8 cellular contexts compared by ENCODE assay signal in the genomic region with DNA sequence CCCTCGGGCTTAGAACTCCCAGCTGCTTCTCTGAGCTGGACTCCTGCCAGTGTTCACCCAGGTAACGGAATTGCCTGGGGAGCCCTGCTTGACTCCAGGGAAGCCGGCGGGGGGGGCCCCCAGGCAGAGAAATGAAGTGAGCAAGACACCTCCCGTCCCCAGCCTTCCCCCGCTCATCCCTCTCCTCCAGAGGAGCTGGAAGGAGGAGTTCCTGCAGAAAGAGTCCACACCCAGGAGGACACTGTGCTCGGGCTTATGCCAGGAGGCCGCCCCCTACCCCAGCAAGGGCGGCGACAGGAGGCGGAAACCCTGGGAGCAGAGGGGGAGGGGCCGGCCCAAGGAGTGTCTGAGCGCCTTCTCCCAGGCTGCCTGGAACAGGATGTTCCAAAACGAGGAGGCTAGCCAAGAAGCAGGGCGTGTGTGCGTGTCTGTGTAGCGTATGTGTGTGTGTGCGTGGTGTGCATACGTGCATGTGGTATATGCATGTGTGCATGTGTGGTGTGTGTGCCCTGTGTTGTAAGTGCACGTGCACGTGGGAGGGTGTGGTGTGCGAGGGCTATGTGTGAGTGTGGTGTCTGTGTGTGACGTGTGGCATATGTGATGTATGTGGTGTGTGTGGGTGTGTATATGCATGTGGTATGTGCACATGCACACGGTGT.
DNase-seq lines count a peak whose midpoint lies in the region; ATAC-seq and TF ChIP-seq lines count a peak whose summit lies in the region.

No MANE protein-coding gene starts in this region.

- no peaks in the 10 kb centered on the region for H3F3A ChIP-seq in MM.1S (ENCODE audit: insufficient read depth, low read length)

- intact Hi-C loops in CD4-positive, alpha-beta T cell (cut with DNase I, micrococcal nuclease): no loop called here

- POLR2A ChIA-PET in CD4-positive, alpha-beta T cell (lab: Charles Lee): no interaction called here
- POLR2A ChIA-PET in HEK293T (lab: Yijun Ruan, JAX): no interaction called here

- H3K27me3 ChIP-seq in CD4-positive, alpha-beta T cell (ENCODE audit: control insufficient read depth, insufficient read depth, low read length): no peaks in the 10 kb centered on the region
- H3K27me3 ChIP-seq in MM.1S (replicated peaks; ENCODE audit: insufficient read depth, low read length): no peaks in the 10 kb centered on the region

- H3K9me2 ChIP-seq in MM.1S (replicated peaks; ENCODE audit: insufficient read depth, low read length): no peaks in the 10 kb centered on the region

- no peaks in the 10 kb centered on the region for H3K4me1 Mint-ChIP-seq in CD4-positive, alpha-beta T cell (ENCODE audit: low read depth)

- H3K9ac ChIP-seq in MM.1S (ENCODE audit: low read length): no peak overlapping the region

- no peak overlapping the region for H3K4me3 ChIP-seq in epithelial cell of esophagus (ENCODE audit: low read length)
- no peak overlapping the region for H3K4me3 ChIP-seq in MM.1S (ENCODE audit: low read length)

- no peaks in the 10 kb centered on the region for H3K79me2 ChIP-seq in MM.1S (ENCODE audit: low read length)

- H4K20me1 ChIP-seq in MM.1S (ENCODE audit: insufficient read depth, low read length): no peaks in the 10 kb centered on the region

- no peak overlapping the region for H3K27ac Mint-ChIP-seq in CD4-positive, alpha-beta T cell

- H3K9me3 ChIP-seq in CD4-positive, alpha-beta T cell (ENCODE audit: control insufficient read depth, low read length): no peaks in the 10 kb centered on the region
- no peaks in the 10 kb centered on the region for H3K9me3 ChIP-seq in MM.1S (replicated peaks; ENCODE audit: insufficient read depth, low read length)

- no peak for DNase-seq in CD4-positive, alpha-beta T cell
- DNase-seq in NCI-H2171 (lab: John Stamatoyannopoulos, UW): peak; percentile 81
- DNase-seq in epithelial cell of esophagus (ENCODE audit: low read depth): peak; percentile 70
- peak; percentile 27 for DNase-seq in myocyte (ENCODE audit: low read depth)
- no peak for DNase-seq in HEK293T (ENCODE audit: extremely low spot score)
- no peak for DNase-seq in NCI-H524 treated with DMSO at 0.1 percent for 48 hours (lab: John Stamatoyannopoulos, UW)
- no peak for DNase-seq in MM.1S

- no peak for TF ChIP-seq CTCF in CD4-positive, alpha-beta T cell (IDR thresholded peaks at IDR 0.05)
- TF ChIP-seq CTCF in epithelial cell of esophagus (IDR thresholded peaks at IDR 0.05; ENCODE audit: insufficient read depth, low read depth, low read length, missing control alignments): no peak
- no peak for TF ChIP-seq CTCF in MM.1S (IDR thresholded peaks at IDR 0.05; ENCODE audit: low read length)

- no peak overlapping the region for H2AFZ ChIP-seq in MM.1S (ENCODE audit: low read length)

- H3K36me3 Mint-ChIP-seq in CD4-positive, alpha-beta T cell (ENCODE audit: low read depth): no peaks in the 10 kb centered on the region

- H3K27ac ChIP-seq in CD4-positive, alpha-beta T cell (ENCODE audit: low read depth, low read length): no peak overlapping the region
- H3K27ac ChIP-seq in MM.1S (ENCODE audit: low read length): no peak overlapping the region

- H3K4me3 Mint-ChIP-seq in CD4-positive, alpha-beta T cell: no peak overlapping the region

- peak; percentile 24 for ATAC-seq in CD4-positive, alpha-beta T cell (ENCODE audit: poor library complexity)
- no peak for ATAC-seq in HG03159 (IDR thresholded peaks at IDR 0.05; ENCODE audit: unreplicated experiment)

- no peaks in the 10 kb centered on the region for H3K36me3 ChIP-seq in MM.1S (replicated peaks; ENCODE audit: insufficient read depth, low read length)

- no peaks in the 10 kb centered on the region for H3K9me3 Mint-ChIP-seq in CD4-positive, alpha-beta T cell

- CTCF ChIA-PET in CD4-positive, alpha-beta T cell (lab: Charles Lee): no interaction called here
- CTCF ChIA-PET in HEK293T (lab: Yijun Ruan, JAX): no interaction called here

- no peak overlapping the region for H3K4me2 ChIP-seq in MM.1S (ENCODE audit: low read depth, low read length)

- no peaks in the 10 kb centered on the region for H3K27me3 Mint-ChIP-seq in CD4-positive, alpha-beta T cell

- no peaks in the 10 kb centered on the region for H3K4me1 ChIP-seq in MM.1S (ENCODE audit: low read length)

TF ChIP-seq in HEK293T, 16 proteins besides CTCF, POLR2A, EP300 and RAD21:
- TF ChIP-seq L3MBTL2 (conservative IDR thresholded peaks at IDR 0.05): no peak
- TF ChIP-seq BHLHE40 (IDR thresholded peaks at IDR 0.05; ENCODE audit: borderline replicate concordance): no peak
- TF ChIP-seq FOXA1 (IDR thresholded peaks at IDR 0.05): no peak
- TF ChIP-seq TARDBP (IDR thresholded peaks at IDR 0.05): no peak
- no peak for TF ChIP-seq ELF4 (IDR thresholded peaks at IDR 0.05)
- TF ChIP-seq ARNT (IDR thresholded peaks at IDR 0.05): no peak

Comparison
In these comparisons a context has a peak if more than half of its experiments do, and no peak if none do; other contexts are left out.
1. DNase-seq: peak in NCI-H2171 (single experiment), epithelial cell of esophagus (single experiment) and myocyte (single experiment); none in CD4-positive, alpha-beta T cell (0 of 10), HEK293T (single experiment), NCI-H524 treated with DMSO at 0.1 percent for 48 hours (single experiment) and MM.1S (single experiment).